Comparison of ENCODE assay signal across 22 cellular contexts in genomic region chr6:6966569-6966968, GRCh38.
A peak's percentile ranks its signal among the peaks of the same experiment; 100 is the strongest.
DNase-seq lines count a peak whose midpoint lies in the region; ATAC-seq, FAIRE-seq and TF ChIP-seq lines count a peak whose summit lies in the region.
"Had no signal": no experiment of that assay in that cellular context is flagged by ENCODE, and none has a peak within 500 bp of the region (broad histone marks: within the 10 kb centered on the region; RNA-seq: fewer than 3 reads in every experiment).

No MANE protein-coding gene starts in this region.

- H3K27me3 ChIP-seq in colonic mucosa (no peaks in the 10 kb centered on the region), esophagus (ENCODE audit: control insufficient read depth in 1 of 2, insufficient read depth in 2 of 2, low read length in 2 of 2) (no peaks in the 10 kb centered on the region), trophoblast cell (ENCODE audit: insufficient read depth, low read length) (no peaks in the 10 kb centered on the region)

- no peak overlapping the region for H2BK12ac ChIP-seq in trophoblast cell (ENCODE audit: low read length)

- TF ChIP-seq CTCF in colonic mucosa (IDR thresholded peaks at IDR 0.05), result no peak
- no peak for TF ChIP-seq CTCF in kidney (IDR thresholded peaks at IDR 0.05; ENCODE audit: borderline replicate concordance, extremely low read depth, insufficient read depth)

- no peak overlapping the region for H3K4me2 ChIP-seq in trophoblast cell (ENCODE audit: low read length)

- intact Hi-C loops in colonic mucosa (cut with DNase I), result no loop called here
- intact Hi-C loops in kidney (cut with DNase I), result no loop called here

- H3K4me1 ChIP-seq in colonic mucosa (no peaks in the 10 kb centered on the region), esophagus (ENCODE audit: control insufficient read depth in 2 of 2, insufficient read depth in 2 of 2, low read length in 1 of 2) (peaks cover 0 to 19% of the 10 kb centered on the region in 2 donors), kidney (ENCODE audit: control insufficient read depth in 1 of 2, insufficient read depth in 1 of 2, low read depth in 1 of 2, low read length in 2 of 2) (peaks cover 2 to 11% of the 10 kb centered on the region in 2 donors), trophoblast cell (ENCODE audit: control insufficient read depth in 1 of 2, insufficient read depth in 2 of 2, low read length in 2 of 2) (peaks cover 2 to 19% of the 10 kb centered on the region in 2 experiments)

- WGBS in esophagus, 2 donors, result 70% methylated on average over 4 of the region's 4 CpGs
- WGBS in trophoblast cell (ENCODE audit: extremely low coverage, insufficient coverage, insufficient read length), result no CpG with 5 or more reads among the region's 4 CpGs

- H3K9me3 ChIP-seq in colonic mucosa (no peaks in the 10 kb centered on the region), esophagus (ENCODE audit: control insufficient read depth in 2 of 2, insufficient read depth in 1 of 2, low read depth in 1 of 2, low read length in 1 of 2) (no peaks in the 10 kb centered on the region), kidney (ENCODE audit: control insufficient read depth in 1 of 2, low read length in 2 of 2) (no peaks in the 10 kb centered on the region), trophoblast cell (ENCODE audit: insufficient read depth, low read depth, low read length) (no peaks in the 10 kb centered on the region)
- H3K9me3 ChIP-seq: Caco-2 had no signal

- H2BK5ac ChIP-seq in trophoblast cell (ENCODE audit: low read depth, low read length, poor library complexity), result no peak overlapping the region

- H3K79me1 ChIP-seq in trophoblast cell (ENCODE audit: low read length), result peaks cover 12% of the 10 kb centered on the region

- no peak overlapping the region for H3K23ac ChIP-seq in trophoblast cell (ENCODE audit: low read length)

- DNase-seq in colonic mucosa, result no peak
- DNase-seq in kidney, result no peak
- no peak for DNase-seq in trophoblast cell
- no peak for DNase-seq in kidney glomerular epithelial cell (lab: John Stamatoyannopoulos, UW)
- no peak for DNase-seq in KG1 (lab: John Stamatoyannopoulos, UW)
- DNase-seq in H4 (ENCODE audit: low spot score), result no peak
- DNase-seq: ACHN; AML-193; Caco-2; CD4-positive, alpha-beta T cell; GM23248; HCEC 1CT; HFFc6 had no signal

- FAIRE-seq in kidney (lab: Jason Lieb, UNC), result no peak
- FAIRE-seq: A204.1, D721Med, G401.6, GM12891, H54, HepG2 had no signal

- H3K4ac ChIP-seq in trophoblast cell (ENCODE audit: low read depth, low read length), result no peak overlapping the region

- H2BK120ac ChIP-seq in trophoblast cell (ENCODE audit: insufficient read depth, low read length, poor library complexity), result peak overlapping the region; percentile 20

- ATAC-seq in GM18517 (IDR thresholded peaks at IDR 0.05; ENCODE audit: unreplicated experiment), result no peak
- ATAC-seq: HepG2 had no signal

- H4K8ac ChIP-seq in trophoblast cell (ENCODE audit: low read depth, low read length), result no peak overlapping the region

- H3K4me3 ChIP-seq in colonic mucosa (no peak overlapping the region), esophagus (ENCODE audit: low read depth in 1 of 2, low read length in 2 of 2) (no peak overlapping the region), kidney (ENCODE audit: low read length in 2 of 2) (no peak overlapping the region), trophoblast cell (ENCODE audit: low read depth, low read length) (no peak overlapping the region)
- H3K4me3 ChIP-seq: GM23248 had no signal

- H4K12ac ChIP-seq in trophoblast cell (ENCODE audit: low read depth, low read length), result no peak overlapping the region

- H3K27ac ChIP-seq in colonic mucosa (peak overlapping the region; percentile 32), esophagus (ENCODE audit: low read depth in 2 of 2, low read length in 1 of 2) (peak overlapping the region; percentile 66 to 75), kidney (ENCODE audit: low read depth in 2 of 2, low read length in 2 of 2) (peak overlapping the region; percentile 10 to 68), trophoblast cell (ENCODE audit: low read depth, low read length) (peak overlapping the region; percentile 14)
- H3K27ac ChIP-seq: C4-2B, GM23248 had no signal

- no peaks in the 10 kb centered on the region for H3K79me2 ChIP-seq in trophoblast cell (ENCODE audit: control insufficient read depth, insufficient read depth, low read length, poor library complexity)

- H3K9ac ChIP-seq in colonic mucosa (ENCODE audit: low read depth in 2 of 2, low read length in 2 of 2) (no peak overlapping the region), kidney (ENCODE audit: low read length in 2 of 2) (no peak overlapping the region), trophoblast cell (ENCODE audit: low read length) (no peak overlapping the region)
- H3K9ac ChIP-seq: GM23248 had no signal

- no peak overlapping the region for H3K18ac ChIP-seq in trophoblast cell (ENCODE audit: low read length)

- no peak overlapping the region for H2AK5ac ChIP-seq in trophoblast cell (ENCODE audit: low read length)

- H3K36me3 ChIP-seq in colonic mucosa (no peaks in the 10 kb centered on the region), esophagus (ENCODE audit: control insufficient read depth in 2 of 2, insufficient read depth in 2 of 2, low read length in 1 of 2) (no peaks in the 10 kb centered on the region), kidney (ENCODE audit: control insufficient read depth in 1 of 2, insufficient read depth in 2 of 2, low read length in 2 of 2) (no peaks in the 10 kb centered on the region), trophoblast cell (ENCODE audit: control insufficient read depth in 1 of 2, insufficient read depth in 2 of 2, low read length in 2 of 2) (no peaks in the 10 kb centered on the region)

- no peak overlapping the region for H3K14ac ChIP-seq in trophoblast cell (ENCODE audit: low read length)

- peak overlapping the region; percentile 21 for H4K91ac ChIP-seq in trophoblast cell (ENCODE audit: low read depth, low read length)

- H2AFZ ChIP-seq in trophoblast cell (ENCODE audit: insufficient read depth, low read length, poor library complexity), result no peak overlapping the region
- H2AFZ ChIP-seq: GM23248 had no signal

Comparison
In these comparisons a context has a peak if more than half of its experiments do, and no peak if none do; other contexts are left out.
1. H3K27ac ChIP-seq: peak in every context shown above with its lines; median percentile 70 in esophagus; 39 in kidney; 32 in colonic mucosa; 14 in trophoblast cell.